ENCODE assay signal across 19 cellular contexts in the genomic region with DNA sequence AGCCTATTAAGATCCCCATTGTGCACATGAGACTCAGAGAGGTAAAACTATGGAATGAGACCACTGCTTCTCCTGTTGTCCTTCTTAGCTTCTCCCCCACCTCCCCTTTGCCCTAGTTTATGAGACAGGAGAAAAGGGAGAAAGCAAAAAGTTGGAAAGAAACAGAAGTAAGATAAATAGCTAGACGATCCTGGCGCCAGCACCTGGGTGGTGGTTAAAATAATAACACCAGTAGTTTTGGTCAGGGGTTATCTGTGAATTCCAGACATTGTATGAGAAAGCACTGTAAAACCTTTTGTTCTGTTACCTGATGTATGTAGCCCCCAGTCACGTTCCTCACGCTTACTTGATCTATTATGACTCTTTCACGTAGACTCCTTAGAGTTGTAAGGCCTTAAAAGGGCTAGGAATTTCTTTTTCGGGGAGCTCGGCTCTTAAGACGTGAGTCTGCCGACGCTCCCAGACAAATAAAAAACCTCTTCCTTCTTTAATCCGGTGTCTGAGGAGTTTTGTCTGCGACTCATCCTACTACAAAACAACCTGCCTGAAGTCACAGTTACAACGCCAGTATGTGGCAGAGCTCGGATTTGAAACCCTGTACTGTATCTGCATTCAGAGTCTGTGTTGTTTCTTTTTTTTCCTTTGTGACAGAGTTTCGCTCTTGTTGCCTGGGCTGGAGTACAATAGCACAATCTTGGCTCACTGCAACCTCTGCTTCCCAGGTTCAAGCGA. TPM values are rescaled to one million over a fixed set of nuclear protein-coding genes. Genes with fewer than 3 reads are reported as not detected.
"Had no signal": no experiment of that assay in that cellular context is flagged by ENCODE, and none has a peak within 500 bp of the region (broad histone marks: within the 10 kb centered on the region; RNA-seq: fewer than 3 reads in every experiment).

No MANE protein-coding gene starts in this region.

RNA-seq across cellular contexts. Expression of a gene that starts 3.6 kb away (rescaled TPM):
- total RNA-seq: activated CD4-positive, alpha-beta memory T cell treated with anti-CD3 and anti-CD28 coated beads for 36 hours; activated CD4-positive, alpha-beta T cell treated with anti-CD3 and anti-CD28 coated beads for 36 hours; activated CD4-positive, alpha-beta T cell treated with anti-CD3 and anti-CD28 coated beads, Interleukin-2, amount 10 ng/mL, durations not matched to agents 24 days and 14 days; activated CD8-positive, alpha-beta memory T cell treated with anti-CD3 and anti-CD28 coated beads for 36 hours; activated CD8-positive, alpha-beta memory T cell treated with anti-CD3 and anti-CD28 coated beads, Interleukin-2, amount 10 ng/mL, durations not matched to agents 7 days and 5 days; activated CD8-positive, alpha-beta T cell treated with anti-CD3 and anti-CD28 coated beads, Interleukin-2, amount 10 ng/mL, durations not matched to agents 7 days and 5 days; activated naive CD4-positive, alpha-beta T cell treated with anti-CD3 and anti-CD28 coated beads for 36 hours; activated naive CD8-positive, alpha-beta T cell treated with anti-CD3 and anti-CD28 coated beads for 36 hours; activated T-helper 1 cell treated with anti-CD3 and anti-CD28 coated beads, Interleukin-12 subunit alpha, Interleukin-12 subunit beta, Interleukin-2, Interleukin-4 antibody, amounts not matched to agents 30 ng/mL and 10 ng/mL and 1 ng/mL, durations not matched to agents 14 hours and 24 hours and 36 hours; activated T-helper 2 cell treated with anti-CD3 and anti-CD28 coated beads, Interferon-gamma antibody, Interleukin-2, Interleukin-4, amounts not matched to agents 10 μg/mL and 5 μg/mL and 100 μg/mL, durations not matched to agents 14 hours and 24 hours and 36 hours; adrenal gland; aorta; breast epithelium; cardiac muscle cell; colonic mucosa; esophagus muscularis mucosa; foreskin keratinocyte; gastrocnemius medialis; T-helper 17 cell had no signal
- polyA plus RNA-seq: adrenal gland, aorta, cardiac muscle cell, foreskin keratinocyte had no signal
